Comparison of ENCODE assay signal across 14 cellular contexts in genomic region chr11:65932558-65932919, GRCh38. TPM values are rescaled to one million over a fixed set of nuclear protein-coding genes. Genes with fewer than 3 reads are reported as not detected.
DNase-seq lines count a peak whose midpoint lies in the region; ATAC-seq and TF ChIP-seq lines count a peak whose summit lies in the region.
"Had no signal": no experiment of that assay in that cellular context is flagged by ENCODE, and none has a peak within 500 bp of the region (broad histone marks: within the 10 kb centered on the region; RNA-seq: fewer than 3 reads in every experiment).

No MANE protein-coding gene starts in this region.

- H3K4me3 Mint-ChIP-seq in CD14-positive monocyte: no peak overlapping the region
- H3K4me3 Mint-ChIP-seq: activated CD4-positive, alpha-beta T cell treated with anti-CD3 and anti-CD28 coated beads for 36 hours had no signal

- no peaks in the 10 kb centered on the region for H3K36me3 Mint-ChIP-seq in CD14-positive monocyte

- intact Hi-C loops in CD14-positive monocyte (cut with micrococcal nuclease): no loop called here
- intact Hi-C loops in Panc1 (cut with micrococcal nuclease; ENCODE audit: unreplicated experiment): no loop called here

- TF ChIP-seq CTCF in CD14-positive monocyte (IDR thresholded peaks at IDR 0.05) (peak; percentile 8), Panc1 (IDR thresholded peaks at IDR 0.05) (no peak)

- peaks cover 1 to 11% (median 3%) of the 10 kb centered on the region in 3 donors for H3K27me3 Mint-ChIP-seq in CD14-positive monocyte (ENCODE audit: low read depth in 3 of 3)
- H3K27me3 Mint-ChIP-seq: activated CD4-positive, alpha-beta T cell treated with anti-CD3 and anti-CD28 coated beads for 36 hours had no signal

- in situ Hi-C loops in Panc1 (cut with HindIII; ENCODE audit: low pct_unique_long_range_greater_than_20kb, low sequenced_read_pairs): no loop called here

- H3K27ac ChIP-seq in Panc1 (ENCODE audit: low read length): no peak overlapping the region

- H3K36me3 ChIP-seq in Panc1 (ENCODE audit: control insufficient read depth, insufficient read depth, low read length): no peaks in the 10 kb centered on the region

- H3K9me3 ChIP-seq in Panc1 (ENCODE audit: control insufficient read depth, insufficient read depth, low read depth, low read length): no peaks in the 10 kb centered on the region
- H3K9me3 ChIP-seq: Caco-2 had no signal

- no TSS peak for BruUV-seq in Panc1 (replicated peaks; lab: Mats Ljungman, UMichigan)

- peak overlapping the region in 1 of 7 donors; percentile 28 for H3K27ac Mint-ChIP-seq in CD14-positive monocyte
- H3K27ac Mint-ChIP-seq: activated CD4-positive, alpha-beta T cell treated with anti-CD3 and anti-CD28 coated beads for 36 hours had no signal

- POLR2A ChIA-PET in Panc1 (lab: Charles Lee): no interaction called here

- H3K4me1 ChIP-seq in Panc1 (ENCODE audit: control insufficient read depth, insufficient read depth, low read length): peaks cover 10% of the 10 kb centered on the region
- H3K4me1 ChIP-seq: Caco-2 had no signal

- H3K27me3 ChIP-seq in Panc1 (ENCODE audit: control insufficient read depth, insufficient read depth, low read length): no peaks in the 10 kb centered on the region

- ATAC-seq in Panc1 (peak; percentile 47), esophagus mucosa (peak; percentile 35), HG02870 (IDR thresholded peaks at IDR 0.05; ENCODE audit: unreplicated experiment) (no peak), GM18909 (IDR thresholded peaks at IDR 0.05; ENCODE audit: poor library complexity, unreplicated experiment) (no peak)
- ATAC-seq: activated CD4-positive, alpha-beta T cell treated with anti-CD3 and anti-CD28 coated beads for 36 hours had no signal

- CTCF ChIA-PET in Panc1 (lab: Charles Lee): interaction anchor here (0.6 to 1.5 kb wide), 2 partner anchors 38 to 44 kb away, joined by 5 to 16 read pairs; partner anchors contain the start of gene FIBP

- DNase-seq in CD14-positive monocyte (ENCODE audit: low spot score) (no peak), HCEC 1CT (peak; percentile 27), Panc1 (ENCODE audit: low read depth, low spot score) (no peak), T-helper 1 cell (no peak)
- DNase-seq in stimulated activated CD4-positive, alpha-beta T cell treated with anti-CD3 and anti-CD28 coated beads, Interleukin-4, amount 100 ng/mL, for 1 hour: no peak
- DNase-seq: activated CD4-positive, alpha-beta T cell treated with anti-CD3 and anti-CD28 coated beads for 36 hours; activated naive CD4-positive, alpha-beta T cell treated with Interleukin-2 at 50 U/mL for 16 hours; NCI-H1092; RPMI8226 had no signal

- peaks cover 0 to 5% (median 0%) of the 10 kb centered on the region in 7 donors for H3K9me3 Mint-ChIP-seq in CD14-positive monocyte

- peaks cover 25% of the 10 kb centered on the region for H3K4me1 Mint-ChIP-seq in CD14-positive monocyte

- H3K4me3 ChIP-seq in Panc1 (ENCODE audit: low read depth in 2 of 2, low read length in 2 of 2): no peak overlapping the region

RNA-seq across cellular contexts. Expression of gene TSGA10IP, which starts 12.7 kb away (rescaled TPM):
- polyA plus RNA-seq in CD14-positive monocyte: under 1 TPM in 1 of 2 donors, not detected in 1; 0.67 TPM
- not detected for total RNA-seq in Panc1 (2021; ENCODE audit: unreplicated experiment)
- not detected for polyA plus RNA-seq in Panc1 (2012; ENCODE audit: insufficient read length)
- total RNA-seq in esophagus mucosa: not detected
- total RNA-seq: activated CD4-positive, alpha-beta T cell treated with anti-CD3 and anti-CD28 coated beads for 36 hours; Caco-2; H4 had no signal

RNA-seq across cellular contexts. Expression of gene DRAP1, which starts 13.3 kb away (rescaled TPM):
- 10 to 100 TPM; 68.3 to 72.1 TPM for polyA plus RNA-seq in CD14-positive monocyte
- total RNA-seq in Panc1 (2021; ENCODE audit: unreplicated experiment): 581 TPM
- polyA plus RNA-seq in Panc1 (2012; ENCODE audit: insufficient read length): 845 TPM
- 76.2 TPM for total RNA-seq in esophagus mucosa

RNA-seq across cellular contexts. Expression of gene C11orf68, which starts 13.7 kb away (rescaled TPM):
- 10 to 100 TPM; 22.8 to 31.5 TPM for polyA plus RNA-seq in CD14-positive monocyte
- total RNA-seq in Panc1 (2021; ENCODE audit: unreplicated experiment): 84.7 TPM
- 90.5 TPM for polyA plus RNA-seq in Panc1 (2012; ENCODE audit: insufficient read length)
- total RNA-seq in esophagus mucosa: 16.9 TPM

RNA-seq across cellular contexts. Expression of gene SART1, which starts 29.0 kb away (rescaled TPM):
- polyA plus RNA-seq in CD14-positive monocyte: 10 to 100 TPM in 1 of 2 donors, 1 to 10 TPM in 1; 8.9 to 16.1 TPM
- 76.4 TPM for total RNA-seq in Panc1 (2021; ENCODE audit: unreplicated experiment)
- polyA plus RNA-seq in Panc1 (2012; ENCODE audit: insufficient read length): 157 TPM
- 29.7 TPM for total RNA-seq in esophagus mucosa

RNA-seq across cellular contexts. Expression of gene FOSL1, which starts 32.4 kb away (rescaled TPM):
- 1 to 10 TPM; 2.5 TPM for polyA plus RNA-seq in CD14-positive monocyte
- total RNA-seq in Panc1 (2021; ENCODE audit: unreplicated experiment) (186 TPM), esophagus mucosa (28.9 TPM)
- polyA plus RNA-seq in Panc1 (2012; ENCODE audit: insufficient read length): 149 TPM

Comparison
In these comparisons a context has a peak if more than half of its experiments do, and no peak if none do; other contexts are left out.
1. ATAC-seq: peak in Panc1 (single experiment) and esophagus mucosa (single experiment); none in HG02870 (single experiment) and GM18909 (single experiment).